In the genomic region with DNA sequence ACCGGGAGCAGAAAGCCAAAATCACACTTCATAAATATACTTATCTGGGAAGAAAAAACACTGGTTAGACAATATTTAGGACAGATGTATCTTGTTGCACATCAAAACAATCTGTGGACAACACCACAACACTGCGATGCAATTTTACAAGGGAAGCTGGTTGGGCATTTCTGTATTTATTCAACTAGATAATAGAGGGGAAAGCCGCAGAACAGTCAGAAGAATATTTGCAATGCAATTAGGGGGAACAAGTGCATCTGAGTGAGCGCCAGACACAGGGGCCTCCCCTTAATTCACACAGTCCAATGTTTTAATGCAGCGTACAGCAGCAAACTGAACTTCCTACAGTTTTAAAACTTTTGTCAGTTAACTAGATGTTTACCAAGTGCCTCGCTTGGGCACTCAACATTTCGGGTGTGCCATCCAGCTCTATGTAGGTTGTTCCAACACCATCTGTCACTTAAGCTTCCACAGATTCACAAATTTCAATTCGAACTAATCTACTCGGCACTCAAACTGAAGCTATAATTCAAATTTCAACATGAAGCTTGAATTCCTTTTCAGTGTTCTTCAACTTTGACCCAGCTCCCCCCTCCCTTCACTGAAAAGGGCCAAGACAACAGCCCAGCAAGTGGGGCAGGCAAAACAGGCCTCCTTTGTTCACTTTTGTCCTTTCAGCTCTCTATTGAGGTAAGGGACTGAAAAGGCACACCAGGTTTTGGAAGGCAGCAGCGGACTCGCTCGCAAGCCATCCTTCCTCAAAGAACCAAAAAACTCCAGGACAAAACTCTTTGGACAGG, we compare ENCODE assay signal across 1 cellular context.
TF ChIP-seq lines count a peak whose summit lies in the region.

No MANE protein-coding gene starts in this region.

TF ChIP-seq in H1, 55 proteins besides CTCF, POLR2A, EP300 and RAD21:
- no peak for TF ChIP-seq BCL11A (IDR thresholded peaks at IDR 0.05; ENCODE audit: low read depth in 2 of 2, low read length in 2 of 2)
- no peak for TF ChIP-seq E2F6 (IDR thresholded peaks at IDR 0.05)
- TF ChIP-seq RXRA (IDR thresholded peaks at IDR 0.05; ENCODE audit: insufficient read depth, low read depth, low read length): no peak
- TF ChIP-seq SP1 (IDR thresholded peaks at IDR 0.05; ENCODE audit: low read depth, low read length): no peak
- no peak for TF ChIP-seq TAF1 (IDR thresholded peaks at IDR 0.05; ENCODE audit: low read depth, low read length)
